Comparison of ENCODE assay signal across 9 cellular contexts in the genomic region with DNA sequence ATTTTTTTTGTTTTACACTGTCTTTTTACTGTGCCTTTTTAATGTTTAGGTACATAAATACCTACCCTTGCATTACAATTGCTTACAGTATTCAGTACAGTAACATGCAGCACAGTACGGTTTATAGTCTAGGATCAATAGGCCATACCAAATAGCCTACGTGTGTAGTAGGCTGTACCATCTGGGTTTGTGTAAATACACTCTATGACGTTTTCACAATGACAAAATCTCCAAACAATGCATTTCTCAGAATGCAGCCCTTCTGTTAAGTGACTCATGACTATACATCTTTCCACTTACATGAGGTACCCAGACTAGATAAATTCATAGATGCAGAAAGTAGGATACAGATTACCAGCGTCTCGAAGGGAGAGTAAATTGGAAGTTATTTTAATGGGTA. TPM values are rescaled to one million over a fixed set of nuclear protein-coding genes. Genes with fewer than 3 reads are reported as not detected.
"Had no signal": no experiment of that assay in that cellular context is flagged by ENCODE, and none has a peak within 500 bp of the region (broad histone marks: within the 10 kb centered on the region; RNA-seq: fewer than 3 reads in every experiment).

No MANE protein-coding gene starts in this region.

RNA-seq across cellular contexts. Expression of gene TBX20, which starts 26.5 kb away (rescaled TPM):
- total RNA-seq: activated CD8-positive, alpha-beta T cell treated with anti-CD3 and anti-CD28 coated beads, Interleukin-2, amount 10 ng/mL, durations not matched to agents 7 days and 5 days; dorsolateral prefrontal cortex; endothelial cell of umbilical vein; naive thymus-derived CD4-positive, alpha-beta T cell; occipital lobe; stomach; suprapubic skin had no signal
- polyA plus RNA-seq: endothelial cell of umbilical vein; lung; naive thymus-derived CD4-positive, alpha-beta T cell; small intestine; stomach had no signal
